In genomic region chr18:48790869-48791635, GRCh38 we compare ENCODE assay signal across 15 cellular contexts.
DNase-seq lines count a peak whose midpoint lies in the region; ATAC-seq and TF ChIP-seq lines count a peak whose summit lies in the region.
"Had no signal": no experiment of that assay in that cellular context is flagged by ENCODE, and none has a peak within 500 bp of the region (broad histone marks: within the 10 kb centered on the region; RNA-seq: fewer than 3 reads in every experiment).

No MANE protein-coding gene starts in this region.

- H3K36me3 Mint-ChIP-seq in activated T-cell treated with anti-CD3 and anti-CD28 coated beads, Interleukin-2, amount 50 U/mL, for 24 hours (ENCODE audit: low read depth) = no peaks in the 10 kb centered on the region
- peaks cover 0 to 4% of the 10 kb centered on the region in 2 donors for H3K36me3 Mint-ChIP-seq in activated T-cell treated with anti-CD3 and anti-CD28 coated beads, Interleukin-2, amount 50 U/mL, for 72 hours (ENCODE audit: insufficient read depth in 2 of 2)

- H3K9me3 Mint-ChIP-seq in activated T-cell treated with anti-CD3 and anti-CD28 coated beads, Interleukin-2, amount 50 U/mL, for 24 hours = no peaks in the 10 kb centered on the region
- peaks cover 4 to 6% of the 10 kb centered on the region in 2 donors for H3K9me3 Mint-ChIP-seq in activated T-cell treated with anti-CD3 and anti-CD28 coated beads, Interleukin-2, amount 50 U/mL, for 72 hours

- H3K4me1 ChIP-seq in lower lobe of right lung (peaks cover 31% of the 10 kb centered on the region), thyroid gland (peaks cover 25 to 48% of the 10 kb centered on the region in 2 donors)
- H3K4me1 ChIP-seq: A549 had no signal

- H3K27me3 Mint-ChIP-seq in activated T-cell treated with anti-CD3 and anti-CD28 coated beads, Interleukin-2, amount 50 U/mL, for 24 hours = no peaks in the 10 kb centered on the region
- H3K27me3 Mint-ChIP-seq in activated T-cell treated with anti-CD3 and anti-CD28 coated beads, Interleukin-2, amount 50 U/mL, for 72 hours (ENCODE audit: low read depth) = no peaks in the 10 kb centered on the region

- WGBS in thyroid gland, 2 donors = 13 to 45% methylated on average over 1 of the region's 1 CpG

- no peaks in the 10 kb centered on the region for H3K36me3 ChIP-seq in lower lobe of right lung
- H3K36me3 ChIP-seq in thyroid gland = no peaks in the 10 kb centered on the region

- H3K27me3 ChIP-seq in lower lobe of right lung (ENCODE audit: low read depth) (no peaks in the 10 kb centered on the region), thyroid gland (no peaks in the 10 kb centered on the region)

- ATAC-seq in activated T-cell treated with anti-CD3 and anti-CD28 coated beads, Interleukin-2, amount 50 U/mL, for 72 hours (replicated peaks in 1 of 2) = no peak
- ATAC-seq in lower lobe of right lung = peak in 1 of 2 donors; percentile 14
- ATAC-seq: A549 had no signal

- no peak overlapping the region for H3K4me3 Mint-ChIP-seq in activated T-cell treated with anti-CD3 and anti-CD28 coated beads, Interleukin-2, amount 50 U/mL, for 24 hours
- no peak overlapping the region for H3K4me3 Mint-ChIP-seq in activated T-cell treated with anti-CD3 and anti-CD28 coated beads, Interleukin-2, amount 50 U/mL, for 72 hours

- peak; percentile 28 for DNase-seq in activated T-cell treated with anti-CD3 and anti-CD28 coated beads, Interleukin-2, amount 50 U/mL, for 24 hours
- no peak for DNase-seq in activated T-cell treated with anti-CD3 and anti-CD28 coated beads, Interleukin-2, amount 50 U/mL, for 72 hours
- DNase-seq in caudate nucleus (lab: John Stamatoyannopoulos, UW) (no peak), lower lobe of right lung (peak; percentile 46), thyroid gland (peak in 1 of 2 donors; percentile 42), T-helper 2 cell (no peak), GM10248 (ENCODE audit: extremely low spot score) (no peak)
- no peak for DNase-seq in effector CD8-positive, alpha-beta T cell (lab: John Stamatoyannopoulos, UW)
- DNase-seq: central memory CD4-positive, alpha-beta T cell; foreskin fibroblast; mammary epithelial cell; NCI-H1417 treated with DMSO at 0.1 percent for 48 hours; NCI-H748 treated with DMSO at 0.1 percent for 48 hours; retina had no signal

- no peak overlapping the region for H3K27ac Mint-ChIP-seq in activated T-cell treated with anti-CD3 and anti-CD28 coated beads, Interleukin-2, amount 50 U/mL, for 24 hours
- no peak overlapping the region for H3K27ac Mint-ChIP-seq in activated T-cell treated with anti-CD3 and anti-CD28 coated beads, Interleukin-2, amount 50 U/mL, for 72 hours

- CTCF ChIA-PET in GM10248 (lab: Yijun Ruan, JAX) = interaction anchor here (1.2 to 2.3 kb wide), 7 partner anchors 8 to 38 kb away, joined by 3 to 13 read pairs (median 5); no protein-coding TSS in a partner anchor

- intact Hi-C loops in lower lobe of right lung (cut with DNase I) = no loop called here
- intact Hi-C loops in thyroid gland (cut with DNase I) = no loop called here

- peaks cover 4% of the 10 kb centered on the region for H3K4me1 Mint-ChIP-seq in activated T-cell treated with anti-CD3 and anti-CD28 coated beads, Interleukin-2, amount 50 U/mL, for 24 hours (ENCODE audit: low read depth)
- H3K4me1 Mint-ChIP-seq in activated T-cell treated with anti-CD3 and anti-CD28 coated beads, Interleukin-2, amount 50 U/mL, for 72 hours (ENCODE audit: low read depth) = peaks cover 5% of the 10 kb centered on the region

- TF ChIP-seq CTCF in lower lobe of right lung (IDR thresholded peaks at IDR 0.05) = no peak
- TF ChIP-seq CTCF in thyroid gland (IDR thresholded peaks at IDR 0.05) = no peak
- TF ChIP-seq CTCF in GM10248 (IDR thresholded peaks at IDR 0.05; ENCODE audit: control extremely low read depth, extremely low read depth, low read depth, missing control alignments) = no peak

- no peak for TF ChIP-seq POLR2A in thyroid gland (IDR thresholded peaks at IDR 0.05)

- H3K9me3 ChIP-seq in lower lobe of right lung (no peaks in the 10 kb centered on the region), thyroid gland (no peaks in the 10 kb centered on the region)
- H3K9me3 ChIP-seq: A549 had no signal

- POLR2A ChIA-PET in GM10248 (lab: Yijun Ruan, JAX) = no interaction called here

- H3K4me3 ChIP-seq in lower lobe of right lung (no peak overlapping the region), thyroid gland (replicated peaks in 1 of 3) (no peak overlapping the region)
- H3K4me3 ChIP-seq: A549 had no signal

- H3K27ac ChIP-seq in caudate nucleus (ENCODE audit: low read depth, low read length) (peak overlapping the region; percentile 75), lower lobe of right lung (peak overlapping the region; percentile 81), thyroid gland (peak overlapping the region; percentile 91 to 92 (median 92))
- H3K27ac ChIP-seq: A549 had no signal

Comparison
In these comparisons a context has a peak if more than half of its experiments do, and no peak if none do; other contexts are left out.
1. DNase-seq: peak in activated T-cell treated with anti-CD3 and anti-CD28 coated beads, Interleukin-2, amount 50 U/mL, for 24 hours (single experiment) and lower lobe of right lung (single experiment); none in activated T-cell treated with anti-CD3 and anti-CD28 coated beads, Interleukin-2, amount 50 U/mL, for 72 hours (0 of 2), caudate nucleus (0 of 61), effector CD8-positive, alpha-beta T cell (single experiment), T-helper 2 cell (0 of 5) and GM10248 (single experiment).
2. Peak in every context shown above with its lines, with median percentiles within 50 percentile points of each other: H3K27ac ChIP-seq.